Comparison of ENCODE assay signal across 1 cellular context in the genomic region with DNA sequence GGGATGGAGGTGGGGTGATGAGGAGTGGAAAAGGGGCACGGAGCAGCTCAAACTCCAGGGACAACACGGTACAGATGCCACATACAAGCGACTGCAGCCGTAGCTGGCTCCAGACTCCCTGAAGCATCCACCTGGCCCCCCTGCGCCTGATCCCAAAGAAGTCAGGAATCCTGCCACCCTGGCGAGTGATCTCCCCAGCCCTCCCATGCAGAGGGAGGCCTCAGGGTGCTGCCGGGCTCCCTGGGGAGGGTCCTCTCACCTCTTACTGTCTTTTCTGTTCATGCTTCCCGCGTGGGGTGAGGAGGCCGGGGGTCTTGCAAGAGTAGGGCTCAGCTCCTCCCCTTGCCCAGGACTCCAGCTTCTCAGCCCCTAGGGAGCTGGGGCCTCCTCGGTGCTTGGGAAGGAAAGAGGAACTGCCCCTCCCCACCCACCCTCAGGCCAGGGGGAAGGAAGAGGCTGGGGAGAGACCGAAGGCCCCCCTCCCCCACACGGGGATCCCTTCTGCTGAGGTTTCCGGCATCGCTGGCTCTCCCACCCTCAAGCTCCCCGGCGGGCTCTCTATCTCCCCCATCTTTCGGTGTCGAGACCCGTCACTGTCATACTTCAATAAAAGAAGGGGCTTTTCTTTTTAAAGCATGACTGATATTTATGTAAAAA.
TF ChIP-seq lines count a peak whose summit lies in the region.

A gene with protein sequence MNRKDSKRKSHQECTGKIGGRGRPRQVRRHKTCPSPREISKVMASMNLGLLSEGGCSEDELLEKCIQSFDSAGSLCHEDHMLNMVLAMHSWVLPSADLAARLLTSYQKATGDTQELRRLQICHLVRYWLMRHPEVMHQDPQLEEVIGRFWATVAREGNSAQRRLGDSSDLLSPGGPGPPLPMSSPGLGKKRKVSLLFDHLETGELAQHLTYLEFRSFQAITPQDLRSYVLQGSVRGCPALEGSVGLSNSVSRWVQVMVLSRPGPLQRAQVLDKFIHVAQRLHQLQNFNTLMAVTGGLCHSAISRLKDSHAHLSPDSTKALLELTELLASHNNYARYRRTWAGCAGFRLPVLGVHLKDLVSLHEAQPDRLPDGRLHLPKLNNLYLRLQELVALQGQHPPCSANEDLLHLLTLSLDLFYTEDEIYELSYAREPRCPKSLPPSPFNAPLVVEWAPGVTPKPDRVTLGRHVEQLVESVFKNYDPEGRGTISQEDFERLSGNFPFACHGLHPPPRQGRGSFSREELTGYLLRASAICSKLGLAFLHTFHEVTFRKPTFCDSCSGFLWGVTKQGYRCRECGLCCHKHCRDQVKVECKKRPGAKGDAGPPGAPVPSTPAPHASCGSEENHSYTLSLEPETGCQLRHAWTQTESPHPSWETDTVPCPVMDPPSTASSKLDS (minus strand): TSS at position 410 of the 657 bp plus-strand sequence. CDS start 128 bp downstream, at position 282.

TF ChIP-seq in GM23338, 12 proteins besides CTCF, POLR2A, EP300 and RAD21 (continued from another document):
- TF ChIP-seq, protein P1, sequence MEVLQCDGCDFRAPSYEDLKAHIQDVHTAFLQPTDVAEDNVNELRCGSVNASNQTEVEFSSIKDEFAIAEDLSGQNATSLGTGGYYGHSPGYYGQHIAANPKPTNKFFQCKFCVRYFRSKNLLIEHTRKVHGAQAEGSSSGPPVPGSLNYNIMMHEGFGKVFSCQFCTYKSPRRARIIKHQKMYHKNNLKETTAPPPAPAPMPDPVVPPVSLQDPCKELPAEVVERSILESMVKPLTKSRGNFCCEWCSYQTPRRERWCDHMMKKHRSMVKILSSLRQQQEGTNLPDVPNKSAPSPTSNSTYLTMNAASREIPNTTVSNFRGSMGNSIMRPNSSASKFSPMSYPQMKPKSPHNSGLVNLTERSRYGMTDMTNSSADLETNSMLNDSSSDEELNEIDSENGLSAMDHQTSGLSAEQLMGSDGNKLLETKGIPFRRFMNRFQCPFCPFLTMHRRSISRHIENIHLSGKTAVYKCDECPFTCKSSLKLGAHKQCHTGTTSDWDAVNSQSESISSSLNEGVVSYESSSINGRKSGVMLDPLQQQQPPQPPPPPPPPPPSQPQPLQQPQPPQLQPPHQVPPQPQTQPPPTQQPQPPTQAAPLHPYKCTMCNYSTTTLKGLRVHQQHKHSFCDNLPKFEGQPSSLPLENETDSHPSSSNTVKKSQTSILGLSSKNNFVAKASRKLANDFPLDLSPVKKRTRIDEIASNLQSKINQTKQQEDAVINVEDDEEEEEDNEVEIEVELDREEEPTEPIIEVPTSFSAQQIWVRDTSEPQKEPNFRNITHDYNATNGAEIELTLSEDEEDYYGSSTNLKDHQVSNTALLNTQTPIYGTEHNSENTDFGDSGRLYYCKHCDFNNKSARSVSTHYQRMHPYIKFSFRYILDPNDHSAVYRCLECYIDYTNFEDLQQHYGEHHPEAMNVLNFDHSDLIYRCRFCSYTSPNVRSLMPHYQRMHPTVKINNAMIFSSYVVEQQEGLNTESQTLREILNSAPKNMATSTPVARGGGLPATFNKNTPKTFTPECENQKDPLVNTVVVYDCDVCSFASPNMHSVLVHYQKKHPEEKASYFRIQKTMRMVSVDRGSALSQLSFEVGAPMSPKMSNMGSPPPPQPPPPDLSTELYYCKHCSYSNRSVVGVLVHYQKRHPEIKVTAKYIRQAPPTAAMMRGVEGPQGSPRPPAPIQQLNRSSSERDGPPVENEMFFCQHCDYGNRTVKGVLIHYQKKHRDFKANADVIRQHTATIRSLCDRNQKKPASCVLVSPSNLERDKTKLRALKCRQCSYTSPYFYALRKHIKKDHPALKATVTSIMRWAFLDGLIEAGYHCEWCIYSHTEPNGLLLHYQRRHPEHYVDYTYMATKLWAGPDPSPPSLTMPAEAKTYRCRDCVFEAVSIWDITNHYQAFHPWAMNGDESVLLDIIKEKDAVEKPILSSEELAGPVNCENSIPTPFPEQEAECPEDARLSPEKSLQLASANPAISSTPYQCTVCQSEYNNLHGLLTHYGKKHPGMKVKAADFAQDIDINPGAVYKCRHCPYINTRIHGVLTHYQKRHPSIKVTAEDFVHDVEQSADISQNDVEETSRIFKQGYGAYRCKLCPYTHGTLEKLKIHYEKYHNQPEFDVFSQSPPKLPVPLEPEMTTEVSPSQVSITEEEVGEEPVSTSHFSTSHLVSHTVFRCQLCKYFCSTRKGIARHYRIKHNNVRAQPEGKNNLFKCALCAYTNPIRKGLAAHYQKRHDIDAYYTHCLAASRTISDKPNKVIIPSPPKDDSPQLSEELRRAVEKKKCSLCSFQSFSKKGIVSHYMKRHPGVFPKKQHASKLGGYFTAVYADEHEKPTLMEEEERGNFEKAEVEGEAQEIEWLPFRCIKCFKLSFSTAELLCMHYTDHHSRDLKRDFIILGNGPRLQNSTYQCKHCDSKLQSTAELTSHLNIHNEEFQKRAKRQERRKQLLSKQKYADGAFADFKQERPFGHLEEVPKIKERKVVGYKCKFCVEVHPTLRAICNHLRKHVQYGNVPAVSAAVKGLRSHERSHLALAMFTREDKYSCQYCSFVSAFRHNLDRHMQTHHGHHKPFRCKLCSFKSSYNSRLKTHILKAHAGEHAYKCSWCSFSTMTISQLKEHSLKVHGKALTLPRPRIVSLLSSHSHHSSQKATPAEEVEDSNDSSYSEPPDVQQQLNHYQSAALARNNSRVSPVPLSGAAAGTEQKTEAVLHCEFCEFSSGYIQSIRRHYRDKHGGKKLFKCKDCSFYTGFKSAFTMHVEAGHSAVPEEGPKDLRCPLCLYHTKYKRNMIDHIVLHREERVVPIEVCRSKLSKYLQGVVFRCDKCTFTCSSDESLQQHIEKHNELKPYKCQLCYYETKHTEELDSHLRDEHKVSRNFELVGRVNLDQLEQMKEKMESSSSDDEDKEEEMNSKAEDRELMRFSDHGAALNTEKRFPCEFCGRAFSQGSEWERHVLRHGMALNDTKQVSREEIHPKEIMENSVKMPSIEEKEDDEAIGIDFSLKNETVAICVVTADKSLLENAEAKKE (CRISPR knock-in tag; IDR thresholded peaks at IDR 0.05) = no peak
- TF ChIP-seq POLR2AphosphoS5 (IDR thresholded peaks at IDR 0.05; ENCODE audit: low read depth) = no peak
- TF ChIP-seq, protein P2, sequence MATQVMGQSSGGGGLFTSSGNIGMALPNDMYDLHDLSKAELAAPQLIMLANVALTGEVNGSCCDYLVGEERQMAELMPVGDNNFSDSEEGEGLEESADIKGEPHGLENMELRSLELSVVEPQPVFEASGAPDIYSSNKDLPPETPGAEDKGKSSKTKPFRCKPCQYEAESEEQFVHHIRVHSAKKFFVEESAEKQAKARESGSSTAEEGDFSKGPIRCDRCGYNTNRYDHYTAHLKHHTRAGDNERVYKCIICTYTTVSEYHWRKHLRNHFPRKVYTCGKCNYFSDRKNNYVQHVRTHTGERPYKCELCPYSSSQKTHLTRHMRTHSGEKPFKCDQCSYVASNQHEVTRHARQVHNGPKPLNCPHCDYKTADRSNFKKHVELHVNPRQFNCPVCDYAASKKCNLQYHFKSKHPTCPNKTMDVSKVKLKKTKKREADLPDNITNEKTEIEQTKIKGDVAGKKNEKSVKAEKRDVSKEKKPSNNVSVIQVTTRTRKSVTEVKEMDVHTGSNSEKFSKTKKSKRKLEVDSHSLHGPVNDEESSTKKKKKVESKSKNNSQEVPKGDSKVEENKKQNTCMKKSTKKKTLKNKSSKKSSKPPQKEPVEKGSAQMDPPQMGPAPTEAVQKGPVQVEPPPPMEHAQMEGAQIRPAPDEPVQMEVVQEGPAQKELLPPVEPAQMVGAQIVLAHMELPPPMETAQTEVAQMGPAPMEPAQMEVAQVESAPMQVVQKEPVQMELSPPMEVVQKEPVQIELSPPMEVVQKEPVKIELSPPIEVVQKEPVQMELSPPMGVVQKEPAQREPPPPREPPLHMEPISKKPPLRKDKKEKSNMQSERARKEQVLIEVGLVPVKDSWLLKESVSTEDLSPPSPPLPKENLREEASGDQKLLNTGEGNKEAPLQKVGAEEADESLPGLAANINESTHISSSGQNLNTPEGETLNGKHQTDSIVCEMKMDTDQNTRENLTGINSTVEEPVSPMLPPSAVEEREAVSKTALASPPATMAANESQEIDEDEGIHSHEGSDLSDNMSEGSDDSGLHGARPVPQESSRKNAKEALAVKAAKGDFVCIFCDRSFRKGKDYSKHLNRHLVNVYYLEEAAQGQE (IDR thresholded peaks at IDR 0.05; ENCODE audit: unreplicated experiment) = no peak
